ENCODE assay signal across 9 cellular contexts in the genomic region with DNA sequence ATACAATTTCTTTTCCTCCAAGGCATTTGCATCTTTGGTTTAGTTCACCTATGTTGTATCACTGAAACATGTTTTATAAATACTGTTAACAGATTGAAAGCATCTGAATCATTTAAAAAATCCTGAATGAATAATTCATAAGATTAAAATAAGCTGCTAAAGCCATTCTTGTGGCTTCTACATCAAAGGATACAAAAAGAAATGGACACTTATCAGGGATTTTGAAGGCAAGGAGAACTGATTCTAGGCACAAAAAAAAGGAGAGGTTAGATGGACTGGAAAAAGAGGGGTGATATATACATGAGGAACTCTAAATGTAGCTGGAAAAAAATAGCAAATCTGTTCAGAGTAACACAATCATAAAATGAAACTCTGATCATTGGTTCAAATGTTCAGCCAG. TPM values are rescaled to one million over a fixed set of nuclear protein-coding genes. Genes with fewer than 3 reads are reported as not detected.
"Had no signal": no experiment of that assay in that cellular context is flagged by ENCODE, and none has a peak within 500 bp of the region (broad histone marks: within the 10 kb centered on the region; RNA-seq: fewer than 3 reads in every experiment).

No MANE protein-coding gene starts in this region.

- H3K36me3 Mint-ChIP-seq: IgD-negative memory B cell had no signal

- ATAC-seq: HepG2, K562 had no signal

- H3K9me3 Mint-ChIP-seq: IgD-negative memory B cell had no signal

- H3K4me3 ChIP-seq: K562 had no signal

- DNase-seq: IMR-90, KBM-7, KG1 had no signal

- H3K27ac ChIP-seq: HL-60 had no signal

- H3K4me3 Mint-ChIP-seq: IgD-negative memory B cell had no signal

- H3K27ac Mint-ChIP-seq: IgD-negative memory B cell had no signal

RNA-seq across cellular contexts. Expression of a gene that starts 5.8 kb away (rescaled TPM):
- total RNA-seq: HepG2, HT-29, HT1080, K562 had no signal
